22 cellular contexts compared by ENCODE assay signal in genomic region chr12:26527702-26528101, GRCh38.
"Had no signal": no experiment of that assay in that cellular context is flagged by ENCODE, and none has a peak within 500 bp of the region (broad histone marks: within the 10 kb centered on the region; RNA-seq: fewer than 3 reads in every experiment).

No MANE protein-coding gene starts in this region.

- ATAC-seq: foreskin keratinocyte, gastroesophageal sphincter, heart left ventricle, left colon, left lung, left ventricle myocardium superior, lower lobe of right lung, mucosa of descending colon had no signal

- DNase-seq: dermis blood vessel endothelial cell; dorsolateral prefrontal cortex; effector CD4-positive, alpha-beta T cell; effector memory CD4-positive, alpha-beta T cell; heart left ventricle; hypothalamus; immature natural killer cell; islet precursor cell; kidney; kidney glomerular epithelial cell; left colon; left lung; left ventricle myocardium superior; lower lobe of right lung; mesenchymal stem cell; mucosa of descending colon; naive B cell had no signal

- H3K27ac ChIP-seq: coronary artery, dorsolateral prefrontal cortex, esophagus muscularis mucosa, foreskin keratinocyte, gastroesophageal sphincter, heart left ventricle, hepatocyte, left lung, lower lobe of right lung had no signal

- H3K36me3 ChIP-seq: left lung, lower lobe of right lung had no signal

- H3K4me1 ChIP-seq: foreskin keratinocyte, lower lobe of right lung had no signal

- H3K27me3 ChIP-seq: dorsolateral prefrontal cortex, esophagus muscularis mucosa, foreskin keratinocyte, gastroesophageal sphincter, heart left ventricle, hepatocyte, left lung had no signal

- H3K4me3 ChIP-seq: coronary artery, dorsolateral prefrontal cortex, esophagus muscularis mucosa, gastroesophageal sphincter, heart left ventricle, hepatocyte, left lung, lower lobe of right lung, mucosa of descending colon had no signal
